Comparison of ENCODE assay signal across 14 cellular contexts in genomic region chr2:24009367-24009679, GRCh38. TPM values are rescaled to one million over a fixed set of nuclear protein-coding genes. Genes with fewer than 3 reads are reported as not detected.
DNase-seq lines count a peak whose midpoint lies in the region; TF ChIP-seq lines count a peak whose summit lies in the region.
"Had no signal": no experiment of that assay in that cellular context is flagged by ENCODE, and none has a peak within 500 bp of the region (broad histone marks: within the 10 kb centered on the region; RNA-seq: fewer than 3 reads in every experiment).

No MANE protein-coding gene starts in this region.

- no peaks in the 10 kb centered on the region for H3K9me3 Mint-ChIP-seq in MCF 10A (ENCODE audit: unreplicated experiment)
- H3K9me3 Mint-ChIP-seq in type B pancreatic cell, result no peaks in the 10 kb centered on the region
- H3K9me3 Mint-ChIP-seq: activated T-cell treated with anti-CD3 and anti-CD28 coated beads, Interleukin-2, amount 50 U/mL, for 72 hours had no signal

- H3K27ac Mint-ChIP-seq in MCF 10A (ENCODE audit: low read depth, unreplicated experiment) (no peak overlapping the region), type B pancreatic cell (no peak overlapping the region)
- H3K27ac Mint-ChIP-seq: activated T-cell treated with anti-CD3 and anti-CD28 coated beads, Interleukin-2, amount 50 U/mL, for 72 hours had no signal

- H3K9me3 ChIP-seq in breast epithelium, result no peaks in the 10 kb centered on the region
- H3K9me3 ChIP-seq in mesenchymal stem cell (ENCODE audit: control insufficient read depth, low read length), result no peaks in the 10 kb centered on the region
- H3K9me3 ChIP-seq in MG63, result no peaks in the 10 kb centered on the region
- H3K9me3 ChIP-seq: ascending aorta had no signal

- no peaks in the 10 kb centered on the region for H3K4me1 ChIP-seq in breast epithelium
- H3K4me1 ChIP-seq in mesenchymal stem cell (ENCODE audit: control insufficient read depth, insufficient read depth, low read depth, low read length), result peaks cover 15% of the 10 kb centered on the region

- H3K36me3 Mint-ChIP-seq in MCF 10A (ENCODE audit: insufficient read depth, unreplicated experiment), result no peaks in the 10 kb centered on the region
- no peaks in the 10 kb centered on the region for H3K36me3 Mint-ChIP-seq in type B pancreatic cell

- intact Hi-C loops in breast epithelium (cut with DNase I; ENCODE audit: low total_unique reads), result no loop called here
- intact Hi-C loops in MCF 10A (cut with micrococcal nuclease), result no loop called here

- 81% methylated on average over 9 of the region's 9 CpGs for WGBS in mesenchymal stem cell

- peaks cover 3 to 17% of the 10 kb centered on the region in 2 donors for H3K27me3 ChIP-seq in breast epithelium
- peaks cover 0 to 31% of the 10 kb centered on the region in 2 experiments for H3K27me3 ChIP-seq in mesenchymal stem cell (ENCODE audit: control insufficient read depth in 1 of 2, insufficient read depth in 1 of 2, low read length in 2 of 2)
- no peaks in the 10 kb centered on the region for H3K27me3 ChIP-seq in MG63

- peak overlapping the region; percentile 1 for H2AFZ ChIP-seq in mesenchymal stem cell (ENCODE audit: low read depth, low read length)

- H3K4me2 ChIP-seq in mesenchymal stem cell (ENCODE audit: low read length, poor library complexity, severe bottlenecking), result no peak overlapping the region

- no peak overlapping the region for H4K8ac ChIP-seq in mesenchymal stem cell (ENCODE audit: low read length)

- no TSS peak for BruUV-seq in MCF 10A (replicated peaks; lab: Mats Ljungman, UMichigan)

- TF ChIP-seq CTCF in breast epithelium (IDR thresholded peaks at IDR 0.05) (no peak), MCF 10A (IDR thresholded peaks at IDR 0.05; ENCODE audit: unreplicated experiment) (no peak), epithelial cell of esophagus (IDR thresholded peaks at IDR 0.05; ENCODE audit: insufficient read depth, low read depth, low read length, missing control alignments) (no peak), type B pancreatic cell (conservative IDR thresholded peaks at IDR 0.05) (no peak)

- H3K27me3 Mint-ChIP-seq in MCF 10A (ENCODE audit: insufficient read depth, unreplicated experiment) (no peaks in the 10 kb centered on the region), type B pancreatic cell (peaks cover 40% of the 10 kb centered on the region)

- CTCF ChIA-PET in MCF 10A (lab: Yijun Ruan, JAX), result interaction anchor here (0.6 to 0.8 kb wide), 3 partner anchors 25 to 74 kb away, joined by 3 to 4 read pairs (median 4); no protein-coding TSS in a partner anchor

- no peak overlapping the region for H3K18ac ChIP-seq in mesenchymal stem cell (ENCODE audit: low read depth in 1 of 2, low read length in 2 of 2)

- H2BK15ac ChIP-seq in mesenchymal stem cell (ENCODE audit: low read depth, poor library complexity, severe bottlenecking), result no peak overlapping the region

- no peaks in the 10 kb centered on the region for H3K36me3 ChIP-seq in breast epithelium
- no peaks in the 10 kb centered on the region for H3K36me3 ChIP-seq in mesenchymal stem cell (ENCODE audit: control insufficient read depth in 1 of 2, insufficient read depth in 2 of 2, low read depth in 1 of 2, low read length in 2 of 2)
- no peaks in the 10 kb centered on the region for H3K36me3 ChIP-seq in MG63
- H3K36me3 ChIP-seq: ascending aorta had no signal

- H3K4me1 Mint-ChIP-seq in MCF 10A (ENCODE audit: insufficient read depth, unreplicated experiment), result no peaks in the 10 kb centered on the region
- H3K4me1 Mint-ChIP-seq in type B pancreatic cell (ENCODE audit: unreplicated experiment), result no peaks in the 10 kb centered on the region

- H2BK12ac ChIP-seq in mesenchymal stem cell (ENCODE audit: low read length in 2 of 2), result no peak overlapping the region

- H2AK5ac ChIP-seq in mesenchymal stem cell (ENCODE audit: low read length, severe bottlenecking), result no peak overlapping the region

- DNase-seq in breast epithelium (ENCODE audit: low spot score in 2 of 2) (no peak), MCF 10A (ENCODE audit: unreplicated experiment) (no peak), epithelial cell of esophagus (ENCODE audit: low read depth) (no peak), mesenchymal stem cell (no peak), type B pancreatic cell (ENCODE audit: extremely low spot score, unreplicated experiment) (no peak), GOT3 (lab: John Stamatoyannopoulos, UW) (no peak), MG63 (no peak)
- DNase-seq in activated CD4-positive, alpha-beta T cell treated with anti-CD3 and anti-CD28 coated beads, Interleukin-2, amount 50 U/mL, for 48 hours, result no peak
- DNase-seq: activated CD4-positive, alpha-beta T cell treated with anti-CD3 and anti-CD28 coated beads for 4 hours; DMS 273 treated with DMSO at 0.1 percent for 48 hours; NCI-H446 treated with DMSO at 0.1 percent for 48 hours had no signal

- H3K79me1 ChIP-seq in mesenchymal stem cell (replicated peaks; ENCODE audit: low read length, poor library complexity, severe bottlenecking), result no peaks in the 10 kb centered on the region

- peak overlapping the region; percentile 43 for H3K9ac ChIP-seq in mesenchymal stem cell (ENCODE audit: low read length)

- POLR2A ChIA-PET in MCF 10A (lab: Yijun Ruan, JAX), result interaction anchor here (0.6 kb wide), 1 partner anchor 17 kb away, joined by 3 read pairs; no protein-coding TSS in a partner anchor

- no peak for TF ChIP-seq POLR2A in breast epithelium (IDR thresholded peaks at IDR 0.05)

- no peak overlapping the region for H4K91ac ChIP-seq in mesenchymal stem cell (ENCODE audit: low read length)

- H3K4me3 ChIP-seq in breast epithelium (peak overlapping the region in 2 of 3 donors; percentile 40 to 63), epithelial cell of esophagus (ENCODE audit: low read length) (peak overlapping the region; percentile 34), mesenchymal stem cell (ENCODE audit: insufficient read depth in 1 of 2, low read depth in 1 of 2, low read length in 2 of 2) (peak overlapping the region in 1 of 2 experiments; percentile 70), MG63 (no peak overlapping the region)

- no peak overlapping the region for H3K4ac ChIP-seq in mesenchymal stem cell (ENCODE audit: low read depth in 1 of 2, low read length in 2 of 2)

- H3K4me3 Mint-ChIP-seq in MCF 10A (ENCODE audit: unreplicated experiment) (no peak overlapping the region), type B pancreatic cell (peak overlapping the region; percentile 65)

- peak overlapping the region in 1 of 2 experiments; percentile 6 for H3K23ac ChIP-seq in mesenchymal stem cell (ENCODE audit: low read length in 2 of 2)

- H3K14ac ChIP-seq in mesenchymal stem cell (ENCODE audit: low read length in 2 of 2), result no peak overlapping the region

- H3K27ac ChIP-seq in breast epithelium, result no peak overlapping the region
- no peak overlapping the region for H3K27ac ChIP-seq in mesenchymal stem cell (ENCODE audit: low read length, poor library complexity, severe bottlenecking)
- H3K27ac ChIP-seq: ascending aorta had no signal

- no peak overlapping the region for H2BK5ac ChIP-seq in mesenchymal stem cell (ENCODE audit: low read depth, low read length, poor library complexity, severe bottlenecking)

- H2BK120ac ChIP-seq in mesenchymal stem cell (ENCODE audit: low read depth, low read length), result no peak overlapping the region

RNA-seq across cellular contexts. Expression of gene MFSD2B, which starts 0.6 kb away (rescaled TPM):
- total RNA-seq in breast epithelium, result not detected
- total RNA-seq in MCF 10A (2022), result 0.26 TPM in 1 of 2 replicates, not detected in the other
- polyA plus RNA-seq in mesenchymal stem cell (2013, experiment 1 of 2), result 0.15 TPM
- polyA plus RNA-seq in mesenchymal stem cell (2013, experiment 2 of 2), result 0.11 TPM
- 0.24 TPM in 1 of 2 replicates, not detected in the other for total RNA-seq in type B pancreatic cell (ENCODE audit: low replicate concordance)
- total RNA-seq in MG63 (2014; rRNA removed; shearing (Covaris generic); ENCODE audit: low replicate concordance), result not detected in 2 replicates
- total RNA-seq: ascending aorta, myocyte had no signal

RNA-seq across cellular contexts. Expression of gene WDCP, which starts 37.9 kb away (rescaled TPM):
- total RNA-seq in breast epithelium, result 1 to 10 TPM; 3.4 to 8.3 (median 7.2) TPM
- 9.0 and 11.2 TPM in 2 replicates for total RNA-seq in MCF 10A (2022)
- polyA plus RNA-seq in mesenchymal stem cell (2013, experiment 1 of 2), result 5.7 TPM
- polyA plus RNA-seq in mesenchymal stem cell (2013, experiment 2 of 2), result 5.7 TPM
- 12.3 and 24.6 TPM in 2 replicates for total RNA-seq in type B pancreatic cell (ENCODE audit: low replicate concordance)
- 10.6 and 12.2 TPM in 2 replicates for total RNA-seq in MG63 (2014; rRNA removed; shearing (Covaris generic); ENCODE audit: low replicate concordance)

RNA-seq across cellular contexts. Expression of gene FKBP1B, which starts 40.2 kb away (rescaled TPM):
- 10 to 100 TPM in 1 of 3 donors, 1 to 10 TPM in 2; 3.2 to 11.0 (median 7.2) TPM for total RNA-seq in breast epithelium
- 1.7 and 1.8 TPM in 2 replicates for total RNA-seq in MCF 10A (2022)
- polyA plus RNA-seq in mesenchymal stem cell (2013, experiment 1 of 2), result 11.5 TPM
- 12.6 TPM for polyA plus RNA-seq in mesenchymal stem cell (2013, experiment 2 of 2)
- total RNA-seq in type B pancreatic cell (ENCODE audit: low replicate concordance), result 19.0 and 23.0 TPM in 2 replicates
- total RNA-seq in MG63 (2014; rRNA removed; shearing (Covaris generic); ENCODE audit: low replicate concordance), result 5.1 TPM in 1 of 2 replicates, not detected in the other
- total RNA-seq: ascending aorta had no signal
